ENCODE assay signal across 8 cellular contexts in genomic region chr1:9069324-9070100, GRCh38. TPM values are rescaled to one million over a fixed set of nuclear protein-coding genes. Genes with fewer than 3 reads are reported as not detected.
DNase-seq lines count a peak whose midpoint lies in the region; ATAC-seq and TF ChIP-seq lines count a peak whose summit lies in the region.

SLC2A5 (minus strand) TSS chr1:9069635; CDS start chr1:9069536, 99 bp downstream.

- no peak for TF ChIP-seq CTCF in right atrium auricular region (IDR thresholded peaks at IDR 0.05)

- H3K27ac ChIP-seq in right atrium auricular region (peak within 1 kb of the TSS; percentile 28 to 59), temporal lobe (ENCODE audit: low read depth, low read length) (peak within 1 kb of the TSS; percentile 6)

- H3K4me1 ChIP-seq in right atrium auricular region, result peaks cover 0 to 14% of the 10 kb centered on the region in 2 donors

- no peaks in the 10 kb centered on the region for H3K36me3 ChIP-seq in right atrium auricular region

- peak; percentile 46 for DNase-seq in AG20443 (ENCODE audit: low spot score)
- peak; percentile 5 for DNase-seq in OCI-M1 (lab: John Stamatoyannopoulos, UW)
- DNase-seq in right atrium auricular region (ENCODE audit: low spot score), result peak; percentile 66
- DNase-seq in T-helper 2 cell, result no peak
- DNase-seq in HK-2 (ENCODE audit: unreplicated experiment), result no peak

- ATAC-seq in GM19043 (IDR thresholded peaks at IDR 0.05; ENCODE audit: low read depth, unreplicated experiment) (peak; percentile 88), HG03064 (IDR thresholded peaks at IDR 0.05; ENCODE audit: low read depth, unreplicated experiment) (peak; percentile 83)

- no peaks in the 10 kb centered on the region for H3K27me3 ChIP-seq in right atrium auricular region

- peak within 1 kb of the TSS in 1 of 2 donors; percentile 22 for H3K4me3 ChIP-seq in right atrium auricular region

- no peaks in the 10 kb centered on the region for H3K9me3 ChIP-seq in right atrium auricular region

RNA-seq across cellular contexts. Expression of gene SLC2A5, which starts in this region (rescaled TPM):
- total RNA-seq in right atrium auricular region (under 1 TPM; 0.26 to 0.94 TPM), temporal lobe (1.2 TPM)

Comparison
In these comparisons a context has a peak if more than half of its experiments do, and no peak if none do; other contexts are left out.
1. Peak in DNase-seq and H3K27ac ChIP-seq in right atrium auricular region; RNA of the gene not detected or under 1 TPM.
2. DNase-seq: peak in AG20443 (single experiment) and OCI-M1 (single experiment); none in T-helper 2 cell (0 of 5) and HK-2 (single experiment).